1 cellular context compared by ENCODE assay signal in genomic region chr12:47881826-47882427, GRCh38.
TF ChIP-seq lines count a peak whose summit lies in the region.

No MANE protein-coding gene starts in this region.

TF ChIP-seq in K562, 482 proteins besides CTCF, POLR2A, EP300 and RAD21 (continued from another document):
- no peak for TF ChIP-seq ZNF639 (CRISPR knock-in tag; conservative IDR thresholded peaks at IDR 0.05 in 1 of 2, IDR thresholded peaks at IDR 0.05 in 1 of 2)
- TF ChIP-seq SMAD3 (CRISPR knock-in tag; conservative IDR thresholded peaks at IDR 0.05), result no peak
- no peak for TF ChIP-seq HDAC1 (IDR thresholded peaks at IDR 0.05)
- no peak for TF ChIP-seq KAT7 (CRISPR knock-in tag; IDR thresholded peaks at IDR 0.05; ENCODE audit: borderline replicate concordance)
- no peak for TF ChIP-seq MTA2 (IDR thresholded peaks at IDR 0.05; ENCODE audit: low read depth)
- TF ChIP-seq RCOR1 (IDR thresholded peaks at IDR 0.05; ENCODE audit: borderline replicate concordance in 1 of 2, low read depth in 2 of 2, low read length in 2 of 2), result no peak
- no peak for TF ChIP-seq HNRNPK (IDR thresholded peaks at IDR 0.05; ENCODE audit: low read depth, low read length, poor library complexity, severe bottlenecking)
- no peak for TF ChIP-seq PTRF (tag; IDR thresholded peaks at IDR 0.05)
- no peak for TF ChIP-seq ZSCAN29 (IDR thresholded peaks at IDR 0.05)
- no peak for TF ChIP-seq PREB (CRISPR knock-in tag; IDR thresholded peaks at IDR 0.05)
- TF ChIP-seq, protein P1, sequence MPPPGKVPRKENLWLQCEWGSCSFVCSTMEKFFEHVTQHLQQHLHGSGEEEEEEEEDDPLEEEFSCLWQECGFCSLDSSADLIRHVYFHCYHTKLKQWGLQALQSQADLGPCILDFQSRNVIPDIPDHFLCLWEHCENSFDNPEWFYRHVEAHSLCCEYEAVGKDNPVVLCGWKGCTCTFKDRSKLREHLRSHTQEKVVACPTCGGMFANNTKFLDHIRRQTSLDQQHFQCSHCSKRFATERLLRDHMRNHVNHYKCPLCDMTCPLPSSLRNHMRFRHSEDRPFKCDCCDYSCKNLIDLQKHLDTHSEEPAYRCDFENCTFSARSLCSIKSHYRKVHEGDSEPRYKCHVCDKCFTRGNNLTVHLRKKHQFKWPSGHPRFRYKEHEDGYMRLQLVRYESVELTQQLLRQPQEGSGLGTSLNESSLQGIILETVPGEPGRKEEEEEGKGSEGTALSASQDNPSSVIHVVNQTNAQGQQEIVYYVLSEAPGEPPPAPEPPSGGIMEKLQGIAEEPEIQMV (tag; conservative IDR thresholded peaks at IDR 0.05; ENCODE audit: low read depth), result no peak
- no peak for TF ChIP-seq NFE2L1 (tag; IDR thresholded peaks at IDR 0.05; ENCODE audit: borderline replicate concordance, low read depth)
- no peak for TF ChIP-seq KDM1A (IDR thresholded peaks at IDR 0.05)
- TF ChIP-seq ZBTB40 (IDR thresholded peaks at IDR 0.05), result no peak
- TF ChIP-seq ZBTB40 (CRISPR knock-in tag; IDR thresholded peaks at IDR 0.05), result no peak
- no peak for TF ChIP-seq PRPF4 (IDR thresholded peaks at IDR 0.05; ENCODE audit: insufficient read depth, low read depth, low read length, poor library complexity, severe bottlenecking)
- TF ChIP-seq MBD2 (IDR thresholded peaks at IDR 0.05; ENCODE audit: borderline replicate concordance, low read depth), result no peak
- TF ChIP-seq CHD1 (IDR thresholded peaks at IDR 0.05; ENCODE audit: low read length), result no peak
- TF ChIP-seq RBM25 (IDR thresholded peaks at IDR 0.05; ENCODE audit: low read depth, low read length, severe bottlenecking), result no peak
- peak in 1 of 2 experiments; percentile 32; a peak in 1 of 4 replicates for TF ChIP-seq TRIM24 (IDR thresholded peaks at IDR 0.05)
- TF ChIP-seq ZEB2 (IDR thresholded peaks at IDR 0.05), result no peak
- peak; percentile 33; the same call in 1 of the 2 replicates for TF ChIP-seq USF1 (CRISPR knock-in tag; IDR thresholded peaks at IDR 0.05)
